31 cellular contexts compared by ENCODE assay signal in the genomic region with DNA sequence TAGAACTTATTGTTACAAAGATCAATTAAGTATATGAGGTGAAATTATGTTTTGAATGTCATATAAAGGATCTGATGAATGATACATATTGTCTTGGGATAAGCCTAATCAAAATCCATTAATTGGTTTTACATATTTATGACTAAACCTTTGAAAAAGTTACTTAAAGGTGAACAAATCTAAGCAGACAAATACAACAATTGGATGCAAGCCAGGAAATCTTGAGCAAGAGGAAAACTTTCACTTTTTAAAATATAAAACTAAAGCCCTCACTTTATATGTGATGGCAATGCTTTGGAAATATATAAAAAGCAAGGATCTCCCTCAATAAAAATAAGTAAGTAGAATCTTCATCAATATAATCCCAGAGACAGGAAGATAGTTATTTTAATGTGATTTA.
"Had no signal": no experiment of that assay in that cellular context is flagged by ENCODE, and none has a peak within 500 bp of the region (broad histone marks: within the 10 kb centered on the region; RNA-seq: fewer than 3 reads in every experiment).

No MANE protein-coding gene starts in this region.

- ATAC-seq: foreskin keratinocyte; heart left ventricle; naive thymus-derived CD4-positive, alpha-beta T cell; psoas muscle; right cardiac atrium had no signal

- H3K4me1 ChIP-seq: foreskin keratinocyte, parathyroid adenoma, psoas muscle, suprapubic skin, tibial nerve had no signal

- H3K36me3 Mint-ChIP-seq: activated CD4-positive, alpha-beta memory T cell treated with anti-CD3 and anti-CD28 coated beads for 36 hours; activated naive CD8-positive, alpha-beta T cell treated with anti-CD3 and anti-CD28 coated beads for 36 hours; immature natural killer cell; naive thymus-derived CD4-positive, alpha-beta T cell had no signal

- H3K27ac ChIP-seq: brain microvascular endothelial cell, coronary artery, epithelial cell of prostate, esophagus squamous epithelium, foreskin keratinocyte, heart left ventricle, parathyroid adenoma, psoas muscle, suprapubic skin, tibial nerve, VCaP had no signal

- H2AFZ ChIP-seq: parathyroid adenoma had no signal

- DNase-seq: activated CD4-positive, alpha-beta memory T cell treated with anti-CD3 and anti-CD28 coated beads for 36 hours; activated CD4-positive, alpha-beta T cell treated with anti-CD3 and anti-CD28 coated beads for 4 hours; activated CD8-positive, alpha-beta memory T cell treated with anti-CD3 and anti-CD28 coated beads, Interleukin-2, amount 50 U/mL, for 4 hours; activated effector memory CD4-positive, alpha-beta T cell treated with anti-CD3 and anti-CD28 coated beads, Interleukin-2, amount 50 U/mL, for 16 hours; activated naive CD4-positive, alpha-beta T cell treated with anti-CD3 and anti-CD28 coated beads for 36 hours; activated naive CD8-positive, alpha-beta T cell treated with anti-CD3 and anti-CD28 coated beads for 36 hours; activated T-cell treated with anti-CD3 and anti-CD28 coated beads, Interleukin-2, amount 50 U/mL, for 1 hour; amniotic stem cell; brain microvascular endothelial cell; endodermal cell; esophagus squamous epithelium; foreskin keratinocyte; heart left ventricle; hypothalamus; immature natural killer cell; midbrain; naive thymus-derived CD4-positive, alpha-beta T cell; nucleus accumbens; psoas muscle; right cardiac atrium; stimulated activated CD4-positive, alpha-beta T cell treated with anti-CD3 and anti-CD28 coated beads, Interleukin-15, amount 100 ng/mL, for 24 hours; stimulated activated CD4-positive, alpha-beta T cell treated with anti-CD3 and anti-CD28 coated beads, Interleukin-2, amount 100 ng/mL, for 24 hours; stimulated activated naive CD4-positive, alpha-beta T cell had no signal

- H3K27me3 ChIP-seq: brain microvascular endothelial cell, esophagus squamous epithelium, heart left ventricle, suprapubic skin, tibial nerve had no signal

- H3K27me3 Mint-ChIP-seq: activated CD4-positive, alpha-beta memory T cell treated with anti-CD3 and anti-CD28 coated beads for 36 hours; activated naive CD8-positive, alpha-beta T cell treated with anti-CD3 and anti-CD28 coated beads for 36 hours; central memory CD8-positive, alpha-beta T cell; naive thymus-derived CD4-positive, alpha-beta T cell had no signal

- H3K79me2 ChIP-seq: parathyroid adenoma had no signal

- H3K27ac Mint-ChIP-seq: activated CD4-positive, alpha-beta memory T cell treated with anti-CD3 and anti-CD28 coated beads for 36 hours; activated naive CD4-positive, alpha-beta T cell treated with anti-CD3 and anti-CD28 coated beads for 36 hours; activated naive CD8-positive, alpha-beta T cell treated with anti-CD3 and anti-CD28 coated beads for 36 hours; activated T-helper 1 cell treated with anti-CD3 and anti-CD28 coated beads, Interleukin-12 subunit alpha, Interleukin-12 subunit beta, Interleukin-2, Interleukin-4 antibody, amounts not matched to agents 30 ng/mL and 10 ng/mL and 1 ng/mL, durations not matched to agents 14 hours and 24 hours and 36 hours; endodermal cell; immature natural killer cell; naive thymus-derived CD4-positive, alpha-beta T cell had no signal

- H3K9me3 Mint-ChIP-seq: activated CD4-positive, alpha-beta memory T cell treated with anti-CD3 and anti-CD28 coated beads for 36 hours; activated naive CD4-positive, alpha-beta T cell treated with anti-CD3 and anti-CD28 coated beads for 36 hours; activated naive CD8-positive, alpha-beta T cell treated with anti-CD3 and anti-CD28 coated beads for 36 hours; activated T-helper 1 cell treated with anti-CD3 and anti-CD28 coated beads, Interleukin-12 subunit alpha, Interleukin-12 subunit beta, Interleukin-2, Interleukin-4 antibody, amounts not matched to agents 30 ng/mL and 10 ng/mL and 1 ng/mL, durations not matched to agents 14 hours and 24 hours and 36 hours had no signal

- H3K36me3 ChIP-seq: brain microvascular endothelial cell, esophagus squamous epithelium, heart left ventricle, suprapubic skin, tibial nerve had no signal

- H3K4me1 Mint-ChIP-seq: activated naive CD8-positive, alpha-beta T cell treated with anti-CD3 and anti-CD28 coated beads for 36 hours; central memory CD8-positive, alpha-beta T cell; immature natural killer cell had no signal

- H3K4me3 Mint-ChIP-seq: activated CD4-positive, alpha-beta memory T cell treated with anti-CD3 and anti-CD28 coated beads for 36 hours; activated naive CD4-positive, alpha-beta T cell treated with anti-CD3 and anti-CD28 coated beads for 36 hours; activated naive CD8-positive, alpha-beta T cell treated with anti-CD3 and anti-CD28 coated beads for 36 hours; activated T-helper 1 cell treated with anti-CD3 and anti-CD28 coated beads, Interleukin-12 subunit alpha, Interleukin-12 subunit beta, Interleukin-2, Interleukin-4 antibody, amounts not matched to agents 30 ng/mL and 10 ng/mL and 1 ng/mL, durations not matched to agents 14 hours and 24 hours and 36 hours; central memory CD8-positive, alpha-beta T cell; endodermal cell; immature natural killer cell; naive thymus-derived CD4-positive, alpha-beta T cell had no signal

- H3K9me3 ChIP-seq: esophagus squamous epithelium, heart left ventricle, psoas muscle, suprapubic skin, tibial nerve had no signal

- H3K4me3 ChIP-seq: coronary artery, esophagus squamous epithelium, heart left ventricle, psoas muscle, suprapubic skin, tibial nerve had no signal
